In the genomic region with DNA sequence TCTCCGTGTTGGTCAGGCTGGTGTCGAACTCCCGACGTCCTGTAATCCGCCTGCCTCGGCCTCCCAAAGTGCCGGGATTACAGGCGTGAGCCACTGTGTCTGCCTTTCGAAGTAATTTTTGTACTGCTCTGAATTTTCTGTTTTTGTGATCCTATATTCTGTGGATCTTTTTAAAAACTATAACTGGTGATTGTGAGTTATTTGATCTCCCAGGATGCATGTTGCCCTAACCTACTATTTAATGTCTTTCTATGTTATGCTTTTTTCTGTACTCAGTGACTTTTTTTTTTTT, we compare ENCODE assay signal across 20 cellular contexts. TPM values are rescaled to one million over a fixed set of nuclear protein-coding genes. Genes with fewer than 3 reads are reported as not detected.
DNase-seq lines count a peak whose midpoint lies in the region; ATAC-seq, FAIRE-seq and TF ChIP-seq lines count a peak whose summit lies in the region.
"Had no signal": no experiment of that assay in that cellular context is flagged by ENCODE, and none has a peak within 500 bp of the region (broad histone marks: within the 10 kb centered on the region; RNA-seq: fewer than 3 reads in every experiment).

No MANE protein-coding gene starts in this region.

- H3K9me2 ChIP-seq in SK-N-SH (no peaks in the 10 kb centered on the region), Loucy (replicated peaks; ENCODE audit: low read depth, low read length) (no peaks in the 10 kb centered on the region), neural cell (ENCODE audit: insufficient read depth, low read length) (no peaks in the 10 kb centered on the region)

- BruUV-seq in K562 (replicated peaks; lab: Mats Ljungman, UMichigan): no TSS peak

- intact Hi-C loops in K562 (cut with micrococcal nuclease): no loop called here

- H3K9me1 ChIP-seq in K562 (ENCODE audit: control insufficient read depth, insufficient read depth, low read length): no peaks in the 10 kb centered on the region

- H3K9me3 ChIP-seq in SK-N-SH (no peaks in the 10 kb centered on the region), Loucy (ENCODE audit: insufficient read depth, low read depth, low read length) (no peaks in the 10 kb centered on the region), K562 (replicated peaks; ENCODE audit: control insufficient read depth, insufficient read depth, low read depth, low read length) (no peaks in the 10 kb centered on the region), neural cell (ENCODE audit: low read length) (no peaks in the 10 kb centered on the region)
- H3K9me3 ChIP-seq: adrenal gland had no signal

- H3K27ac ChIP-seq in SK-N-SH (ENCODE audit: low read depth in 2 of 2, low read length in 1 of 2) (no peak overlapping the region), K562 (ENCODE audit: extremely low read depth, low read depth, low read length) (no peak overlapping the region), neural cell (ENCODE audit: low read length) (no peak overlapping the region), brain microvascular endothelial cell (no peak overlapping the region)
- H3K27ac ChIP-seq: adrenal gland had no signal

- H3K9ac ChIP-seq in SK-N-SH: no peak overlapping the region
- no peak overlapping the region for H3K9ac ChIP-seq in Loucy (ENCODE audit: low read depth, low read length, poor library complexity, severe bottlenecking)
- no peak overlapping the region for H3K9ac ChIP-seq in K562 (ENCODE audit: insufficient read depth in 1 of 2, low read depth in 2 of 2, low read length in 2 of 2)
- no peak overlapping the region for H3K9ac ChIP-seq in neural cell (ENCODE audit: low read length)

- ATAC-seq in SK-N-SH treated with all-trans-retinoic acid at 6 μM for 48 hours (no peak), K562 (no peak)
- ATAC-seq: CD8-positive, alpha-beta T cell; HCT116; Right ventricle myocardium inferior had no signal

- H3K79me2 ChIP-seq in SK-N-SH (ENCODE audit: insufficient read depth) (peaks cover 96% of the 10 kb centered on the region), Loucy (ENCODE audit: insufficient read depth, low read length) (peaks cover 96% of the 10 kb centered on the region), K562 (ENCODE audit: control insufficient read depth, insufficient read depth, low read length) (peaks cover 95% of the 10 kb centered on the region), neural cell (replicated peaks; ENCODE audit: insufficient read depth, low read length) (peaks cover 88% of the 10 kb centered on the region)

- H3K36me3 ChIP-seq in SK-N-SH (replicated peaks in 1 of 2; ENCODE audit: control insufficient read depth in 1 of 2, insufficient read depth in 2 of 2, low read length in 1 of 2) (peaks cover 0 to 9% of the 10 kb centered on the region in 2 experiments), Loucy (ENCODE audit: insufficient read depth, low read length) (no peaks in the 10 kb centered on the region), K562 (ENCODE audit: control insufficient read depth, insufficient read depth, low read length) (peaks cover 5% of the 10 kb centered on the region; the same call in 1 of the 3 replicates), neural cell (ENCODE audit: insufficient read depth, low read length) (no peaks in the 10 kb centered on the region), brain microvascular endothelial cell (replicated peaks) (no peaks in the 10 kb centered on the region)
- H3K36me3 ChIP-seq: adrenal gland had no signal

- H3K27me3 ChIP-seq in SK-N-SH (ENCODE audit: insufficient read depth) (no peaks in the 10 kb centered on the region), Loucy (ENCODE audit: insufficient read depth, low read length, poor library complexity, severe bottlenecking) (no peaks in the 10 kb centered on the region), K562 (ENCODE audit: control insufficient read depth in 2 of 2, insufficient read depth in 2 of 2, low read length in 2 of 2) (no peaks in the 10 kb centered on the region), neural cell (ENCODE audit: insufficient read depth, low read depth, low read length) (no peaks in the 10 kb centered on the region), brain microvascular endothelial cell (replicated peaks) (no peaks in the 10 kb centered on the region)
- H3K27me3 ChIP-seq: adrenal gland had no signal

- no peak for TF ChIP-seq POLR2A in K562 (conservative IDR thresholded peaks at IDR 0.05)

- CTCF ChIA-PET in SK-N-SH (lab: Yijun Ruan, JAX): interaction anchor here (1.6 to 1.8 kb wide), 2 partner anchors 104 to 112 kb away, joined by 3 to 4 read pairs; no protein-coding TSS in a partner anchor
- CTCF ChIA-PET in K562 (lab: Yijun Ruan, JAX; ENCODE audit: low intra/inter-chr PET ratio): no interaction called here

- DNase-seq in SK-N-SH: no peak
- no peak for DNase-seq in K562 (ENCODE audit: extremely low read depth in 1 of 4, low spot score in 3 of 4)
- DNase-seq in brain microvascular endothelial cell: no peak
- no peak for DNase-seq in KG1 (lab: John Stamatoyannopoulos, UW)
- no peak for DNase-seq in stimulated activated CD4-positive, alpha-beta T cell treated with anti-CD3 and anti-CD28 coated beads, Interleukin-2, amount 100 ng/mL, for 24 hours
- DNase-seq: 8988T; activated CD4-positive, alpha-beta T cell treated with anti-CD3 and anti-CD28 coated beads for 1 hour; activated CD8-positive, alpha-beta memory T cell treated with anti-CD3 and anti-CD28 coated beads, Interleukin-2, amount 50 U/mL, for 4 hours; adrenal gland; CD8-positive, alpha-beta T cell; mesenchymal stem cell; NCI-H1092; NCI-H2107; occipital lobe; stimulated activated CD4-positive, alpha-beta T cell treated with anti-CD3 and anti-CD28 coated beads, Interleukin-4, amount 100 ng/mL, for 24 hours had no signal

- FAIRE-seq in K562 (lab: Jason Lieb, UNC): no peak

- no peak overlapping the region for H3K4me3 ChIP-seq in SK-N-SH (ENCODE audit: low read depth in 2 of 2, low read length in 1 of 2)
- H3K4me3 ChIP-seq in Loucy (ENCODE audit: low read length, poor library complexity, severe bottlenecking): peak overlapping the region; percentile 34
- H3K4me3 ChIP-seq in K562: peak overlapping the region; percentile 3; the same call in 1 of the 2 replicates
- H3K4me3 ChIP-seq in neural cell (ENCODE audit: low read length): peak overlapping the region; percentile 88
- H3K4me3 ChIP-seq in brain microvascular endothelial cell (ENCODE audit: low read depth, low read length): no peak overlapping the region
- H3K4me3 ChIP-seq: adrenal gland had no signal

- H3K4me2 ChIP-seq in SK-N-SH: 0 out of 2 replicates have a peak overlapping the region, but pooled peaks have one; percentile 79
- H3K4me2 ChIP-seq in Loucy (ENCODE audit: low read depth, low read length, poor library complexity, severe bottlenecking): peak overlapping the region; percentile 87
- H3K4me2 ChIP-seq in K562 (ENCODE audit: insufficient read depth, low read length): peak overlapping the region; percentile 97; the same call in 1 of the 2 replicates
- H3K4me2 ChIP-seq in neural cell (ENCODE audit: low read length): no peak overlapping the region

- H4K20me1 ChIP-seq in SK-N-SH (ENCODE audit: insufficient read depth): no peaks in the 10 kb centered on the region
- peaks cover 52% of the 10 kb centered on the region for H4K20me1 ChIP-seq in Loucy (ENCODE audit: insufficient read depth, low read length, poor library complexity, severe bottlenecking)
- no peaks in the 10 kb centered on the region for H4K20me1 ChIP-seq in K562 (replicated peaks; ENCODE audit: control insufficient read depth, insufficient read depth, low read length)
- no peaks in the 10 kb centered on the region for H4K20me1 ChIP-seq in neural cell (ENCODE audit: insufficient read depth)

- POLR2A ChIA-PET in SK-N-SH (lab: Yijun Ruan, JAX) (no interaction called here), K562 (lab: Yijun Ruan, JAX) (interaction anchor here (0.8 kb wide), 1 partner anchor 256 kb away, joined by 4 read pairs; no protein-coding TSS in a partner anchor)

- H3F3A ChIP-seq in SK-N-SH (replicated peaks; ENCODE audit: insufficient read depth) (peaks cover 8% of the 10 kb centered on the region), Loucy (ENCODE audit: low read depth) (no peaks in the 10 kb centered on the region), neural cell (ENCODE audit: insufficient read depth, low read length, poor library complexity, severe bottlenecking) (no peaks in the 10 kb centered on the region)

- 98% methylated on average over 9 of the region's 9 CpGs for WGBS in SK-N-SH (ENCODE audit: low lambda C conversion rate)
- WGBS in K562 (ENCODE audit: insufficient coverage, low coverage, missing lambda C conversion rate): 69% methylated on average over 9 of the region's 9 CpGs

- peaks cover 8 to 27% of the 10 kb centered on the region in 2 experiments for H3K4me1 ChIP-seq in SK-N-SH (ENCODE audit: control insufficient read depth in 1 of 2, insufficient read depth in 2 of 2, low read depth in 1 of 2, low read length in 1 of 2)
- H3K4me1 ChIP-seq in Loucy (ENCODE audit: insufficient read depth, low read length, poor library complexity, severe bottlenecking): peaks cover 50% of the 10 kb centered on the region
- peaks cover 6 to 9% of the 10 kb centered on the region in 2 experiments for H3K4me1 ChIP-seq in K562 (replicated peaks in 1 of 2; ENCODE audit: control insufficient read depth in 2 of 2, insufficient read depth in 2 of 2, low read length in 2 of 2)

- H2AFZ ChIP-seq in SK-N-SH (ENCODE audit: low read depth): no peak overlapping the region
- no peak overlapping the region for H2AFZ ChIP-seq in Loucy (ENCODE audit: low read length)
- H2AFZ ChIP-seq in K562 (ENCODE audit: low read depth, low read length): no peak overlapping the region
- H2AFZ ChIP-seq in neural cell (ENCODE audit: low read depth, low read length): no peak overlapping the region

- no peak for TF ChIP-seq CTCF in SK-N-SH (IDR thresholded peaks at IDR 0.05)
- TF ChIP-seq CTCF in Loucy (conservative IDR thresholded peaks at IDR 0.05; ENCODE audit: low read length): no peak
- TF ChIP-seq CTCF in K562 (IDR thresholded peaks at IDR 0.05 in 2 of 3, conservative IDR thresholded peaks at IDR 0.05 in 1 of 3; ENCODE audit: insufficient read depth in 2 of 3, low read depth in 1 of 3, low read length in 3 of 3): no peak
- TF ChIP-seq CTCF in neural cell (IDR thresholded peaks at IDR 0.05; ENCODE audit: poor library complexity, severe bottlenecking): no peak
- no peak for TF ChIP-seq CTCF in brain microvascular endothelial cell (IDR thresholded peaks at IDR 0.05; ENCODE audit: low read depth, low read length, missing control alignments)

- in situ Hi-C loops in K562 (cut with MboI): no loop called here
- in situ Hi-C loops in brain microvascular endothelial cell (cut with HindIII; ENCODE audit: low pct_ligation_motif_present, low sequenced_read_pairs): no loop called here

- TF ChIP-seq RAD21 in SK-N-SH (IDR thresholded peaks at IDR 0.05; ENCODE audit: low read length): no peak
- no peak for TF ChIP-seq RAD21 in K562 (CRISPR knock-in tag; conservative IDR thresholded peaks at IDR 0.05 in 1 of 2, IDR thresholded peaks at IDR 0.05 in 1 of 2)
- no peak for TF ChIP-seq RAD21 in neural cell (conservative IDR thresholded peaks at IDR 0.05)

- TF ChIP-seq EP300 in SK-N-SH (IDR thresholded peaks at IDR 0.05; ENCODE audit: borderline replicate concordance in 1 of 2, low read depth in 1 of 2, low read length in 1 of 2) (no peak), K562 (IDR thresholded peaks at IDR 0.05; ENCODE audit: low read length) (no peak), neural cell (conservative IDR thresholded peaks at IDR 0.05; ENCODE audit: poor library complexity, severe bottlenecking) (no peak)

RNA-seq across cellular contexts. Expression of gene RSPRY1, which starts 2.5 kb away (rescaled TPM):
- polyA plus RNA-seq in SK-N-SH (2012; rRNA removed) (16.6 and 21.7 TPM in 2 replicates), K562 (2011; rRNA removed) (25.4 and 28.0 TPM in 2 replicates), K562 (2014; fragmentation: Illumina TruSeq; extraction: Trizol) (17.6 and 23.1 TPM in 2 replicates), K562 (2014; fragmentation: Nextera tagmentation; extraction: Ambion mirVana) (10 to 100 TPM; 10.2 to 13.4 TPM), K562 (2014; rRNA removed) (15.0 and 17.5 TPM in 2 replicates), neural cell (62.0 and 69.8 TPM in 2 replicates)
- 18.7 and 21.4 TPM in 2 replicates for polyA plus RNA-seq in SK-N-SH (2012; cell fraction: cytosol; rRNA removed)
- 16.3 and 28.5 TPM in 2 replicates for polyA plus RNA-seq in SK-N-SH (2012; cell fraction: nucleus; rRNA removed)
- total RNA-seq in K562 (2011; cell fraction: chromatin; rRNA removed; ENCODE audit: low replicate concordance): 60.1 and 86.3 TPM in 2 replicates
- 29.9 and 41.0 TPM in 2 replicates for total RNA-seq in K562 (2011; cell fraction: nucleolus; rRNA removed)
- total RNA-seq in K562 (2011; cell fraction: nucleoplasm; rRNA removed): 44.0 and 48.0 TPM in 2 replicates
- total RNA-seq in K562 (2014; rRNA removed) (14.5 and 20.0 TPM in 2 replicates), K562 (2014; rRNA removed; fragmentation: Illumina TruSeq; extraction: Trizol) (25.5 and 26.3 TPM in 2 replicates), K562 (2015; rRNA removed; fragmentation: Illumina TruSeq; extraction: Trizol) (25.2 and 27.8 TPM in 2 replicates), K562 (2021) (20.8 and 22.7 TPM in 2 replicates)
- polyA plus RNA-seq in K562 (2011; cell fraction: cytosol; rRNA removed): 10.7 and 15.7 TPM in 2 replicates
- polyA plus RNA-seq in K562 (2011; cell fraction: nucleus; rRNA removed): 21.4 and 28.5 TPM in 2 replicates
- 11.1 and 11.4 TPM in 2 replicates for polyA plus RNA-seq in K562 (2012)
- polyA minus RNA-seq in K562 (2011; rRNA and poly(A)+ RNA removed): 61.4 and 62.4 TPM in 2 replicates
- polyA minus RNA-seq in K562 (2011; cell fraction: cytosol; rRNA and poly(A)+ RNA removed): 31.9 and 34.4 TPM in 2 replicates
- 26.1 and 51.2 TPM in 2 replicates for polyA minus RNA-seq in K562 (2011; cell fraction: nucleus; rRNA and poly(A)+ RNA removed)
- 101 and 116 TPM in 2 replicates for polyA minus RNA-seq in neural cell

RNA-seq across cellular contexts. Expression of gene PSME3IP1, which starts 2.8 kb away (rescaled TPM):
- polyA plus RNA-seq in SK-N-SH (2012; rRNA removed) (80.9 and 92.0 TPM in 2 replicates), K562 (2011; rRNA removed) (115 and 144 TPM in 2 replicates), K562 (2014; fragmentation: Illumina TruSeq; extraction: Trizol) (155 and 187 TPM in 2 replicates), K562 (2014; fragmentation: Nextera tagmentation; extraction: Ambion mirVana) (100 to 1,000 TPM in 1 of 2 experiments, 10 to 100 TPM in 1; 63.8 to 142 TPM), K562 (2014; rRNA removed) (146 and 152 TPM in 2 replicates), neural cell (146 and 167 TPM in 2 replicates)
- 56.1 and 64.2 TPM in 2 replicates for polyA plus RNA-seq in SK-N-SH (2012; cell fraction: cytosol; rRNA removed)
- polyA plus RNA-seq in SK-N-SH (2012; cell fraction: nucleus; rRNA removed): 162 and 164 TPM in 2 replicates
- total RNA-seq in K562 (2011; cell fraction: chromatin; rRNA removed; ENCODE audit: low replicate concordance): 53.9 and 134 TPM in 2 replicates
- 46.7 and 60.7 TPM in 2 replicates for total RNA-seq in K562 (2011; cell fraction: nucleolus; rRNA removed)
- total RNA-seq in K562 (2011; cell fraction: nucleoplasm; rRNA removed): 71.6 and 104 TPM in 2 replicates
- total RNA-seq in K562 (2014; rRNA removed) (76.9 and 85.5 TPM in 2 replicates), K562 (2014; rRNA removed; fragmentation: Illumina TruSeq; extraction: Trizol) (143 and 167 TPM in 2 replicates), K562 (2015; rRNA removed; fragmentation: Illumina TruSeq; extraction: Trizol) (147 and 158 TPM in 2 replicates), K562 (2021) (104 and 106 TPM in 2 replicates)
- polyA plus RNA-seq in K562 (2011; cell fraction: cytosol; rRNA removed): 132 and 144 TPM in 2 replicates
- polyA plus RNA-seq in K562 (2011; cell fraction: nucleus; rRNA removed): 251 and 259 TPM in 2 replicates
- polyA plus RNA-seq in K562 (2012): 88.6 and 121 TPM in 2 replicates
- 78.0 and 80.4 TPM in 2 replicates for polyA minus RNA-seq in K562 (2011; rRNA and poly(A)+ RNA removed)
- polyA minus RNA-seq in K562 (2011; cell fraction: cytosol; rRNA and poly(A)+ RNA removed): 45.1 and 48.8 TPM in 2 replicates
- 40.8 and 66.0 TPM in 2 replicates for polyA minus RNA-seq in K562 (2011; cell fraction: nucleus; rRNA and poly(A)+ RNA removed)
- polyA minus RNA-seq in neural cell: 143 and 151 TPM in 2 replicates

RNA-seq across cellular contexts. Expression of gene ARL2BP, which starts 56.4 kb away (rescaled TPM):
- polyA plus RNA-seq in SK-N-SH (2012; rRNA removed): 61.8 and 70.3 TPM in 2 replicates
- polyA plus RNA-seq in SK-N-SH (2012; cell fraction: cytosol; rRNA removed): 75.9 and 83.6 TPM in 2 replicates
- 20.8 and 24.7 TPM in 2 replicates for polyA plus RNA-seq in SK-N-SH (2012; cell fraction: nucleus; rRNA removed)
- 7.3 and 7.4 TPM in 2 replicates for total RNA-seq in K562 (2011; cell fraction: chromatin; rRNA removed; ENCODE audit: low replicate concordance)
- 6.1 and 6.7 TPM in 2 replicates for total RNA-seq in K562 (2011; cell fraction: nucleolus; rRNA removed)
- total RNA-seq in K562 (2011; cell fraction: nucleoplasm; rRNA removed): 9.8 and 13.2 TPM in 2 replicates
- 24.5 and 28.0 TPM in 2 replicates for total RNA-seq in K562 (2014; rRNA removed)
- total RNA-seq in K562 (2014; rRNA removed; fragmentation: Illumina TruSeq; extraction: Trizol): 33.9 and 34.6 TPM in 2 replicates
- 33.2 and 36.7 TPM in 2 replicates for total RNA-seq in K562 (2015; rRNA removed; fragmentation: Illumina TruSeq; extraction: Trizol)
- total RNA-seq in K562 (2021): 27.2 and 30.8 TPM in 2 replicates
- 41.8 and 49.8 TPM in 2 replicates for polyA plus RNA-seq in K562 (2011; rRNA removed)
- polyA plus RNA-seq in K562 (2011; cell fraction: cytosol; rRNA removed): 32.7 and 45.1 TPM in 2 replicates
- polyA plus RNA-seq in K562 (2011; cell fraction: nucleus; rRNA removed): 13.7 and 20.4 TPM in 2 replicates
- 29.7 and 37.4 TPM in 2 replicates for polyA plus RNA-seq in K562 (2012)
- 33.1 and 38.3 TPM in 2 replicates for polyA plus RNA-seq in K562 (2014; fragmentation: Illumina TruSeq; extraction: Trizol)
- polyA plus RNA-seq in K562 (2014; fragmentation: Nextera tagmentation; extraction: Ambion mirVana): 10 to 100 TPM; 16.7 to 17.1 TPM
- 20.3 and 23.1 TPM in 2 replicates for polyA plus RNA-seq in K562 (2014; rRNA removed)
- polyA minus RNA-seq in K562 (2011; rRNA and poly(A)+ RNA removed): 37.9 and 40.7 TPM in 2 replicates
- polyA minus RNA-seq in K562 (2011; cell fraction: cytosol; rRNA and poly(A)+ RNA removed): 19.5 and 24.3 TPM in 2 replicates
- polyA minus RNA-seq in K562 (2011; cell fraction: nucleus; rRNA and poly(A)+ RNA removed): 3.8 and 7.4 TPM in 2 replicates
- polyA plus RNA-seq in neural cell: 149 and 153 TPM in 2 replicates
- 107 and 113 TPM in 2 replicates for polyA minus RNA-seq in neural cell

Comparison
In these comparisons a context has a peak if more than half of its experiments do, and no peak if none do; other contexts are left out.
1. H3K4me3 ChIP-seq: peak in Loucy (single experiment), K562 (single experiment) and neural cell (single experiment); none in SK-N-SH (0 of 2) and brain microvascular endothelial cell (single experiment).